In genomic region chr5:59390074-59390659, GRCh38 we compare ENCODE assay signal across 8 cellular contexts.
A peak's percentile ranks its signal among the peaks of the same experiment; 100 is the strongest.
DNase-seq lines count a peak whose midpoint lies in the region; ATAC-seq and FAIRE-seq lines count a peak whose summit lies in the region.

No MANE protein-coding gene starts in this region.

- H3K4me3 Mint-ChIP-seq in CD4-positive, CD25-positive, alpha-beta regulatory T cell = no peak overlapping the region
- H3K4me3 Mint-ChIP-seq in immature natural killer cell (no peak overlapping the region), T-helper 17 cell (no peak overlapping the region)

- H3K4me1 Mint-ChIP-seq in CD4-positive, CD25-positive, alpha-beta regulatory T cell = no peaks in the 10 kb centered on the region
- H3K4me1 Mint-ChIP-seq in immature natural killer cell (no peaks in the 10 kb centered on the region), T-helper 17 cell (peaks cover 4% of the 10 kb centered on the region)

- no peaks in the 10 kb centered on the region for H3K9me3 Mint-ChIP-seq in CD4-positive, CD25-positive, alpha-beta regulatory T cell
- H3K9me3 Mint-ChIP-seq in immature natural killer cell = no peaks in the 10 kb centered on the region

- H3K27ac Mint-ChIP-seq in CD4-positive, CD25-positive, alpha-beta regulatory T cell = no peak overlapping the region
- no peak overlapping the region for H3K27ac Mint-ChIP-seq in immature natural killer cell
- H3K27ac Mint-ChIP-seq in T-helper 17 cell = no peak overlapping the region

- DNase-seq in CD4-positive, CD25-positive, alpha-beta regulatory T cell = peak in 2 of 3 donors; percentile 6 to 24
- no peak for DNase-seq in GM19239 (ENCODE audit: insufficient read length, low spot score)
- peak; percentile 3 for DNase-seq in T-helper 9 cell
- DNase-seq in immature natural killer cell = peak in 2 of 3 donors; percentile 9 to 11
- no peak for DNase-seq in NCI-H226
- no peak for DNase-seq in T-helper 17 cell
- no peak for DNase-seq in NCI-H345 (lab: John Stamatoyannopoulos, UW)
- no peak for DNase-seq in islet precursor cell

- H3K4me1 ChIP-seq in CD4-positive, CD25-positive, alpha-beta regulatory T cell (ENCODE audit: control insufficient read depth, insufficient read depth, low read length, poor library complexity, severe bottlenecking) = no peaks in the 10 kb centered on the region

- no peaks in the 10 kb centered on the region for H3K36me3 Mint-ChIP-seq in CD4-positive, CD25-positive, alpha-beta regulatory T cell
- no peaks in the 10 kb centered on the region for H3K36me3 Mint-ChIP-seq in immature natural killer cell
- peaks cover 4% of the 10 kb centered on the region for H3K36me3 Mint-ChIP-seq in T-helper 17 cell (ENCODE audit: low read depth)

- H3K4me3 ChIP-seq in CD4-positive, CD25-positive, alpha-beta regulatory T cell (ENCODE audit: low read depth, low read length) = no peak overlapping the region

- H3K27me3 ChIP-seq in CD4-positive, CD25-positive, alpha-beta regulatory T cell (ENCODE audit: control insufficient read depth, insufficient read depth, low read length) = no peaks in the 10 kb centered on the region

- H3K36me3 ChIP-seq in CD4-positive, CD25-positive, alpha-beta regulatory T cell (ENCODE audit: control insufficient read depth, insufficient read depth, low read length) = no peaks in the 10 kb centered on the region

- no peak for ATAC-seq in CD4-positive, CD25-positive, alpha-beta regulatory T cell (ENCODE audit: low read depth in 2 of 2)
- ATAC-seq in T-helper 17 cell = no peak

- H3K27me3 Mint-ChIP-seq in CD4-positive, CD25-positive, alpha-beta regulatory T cell = peaks cover 4% of the 10 kb centered on the region
- H3K27me3 Mint-ChIP-seq in immature natural killer cell (ENCODE audit: low read depth in 3 of 3) (peaks cover 2 to 5% (median 2%) of the 10 kb centered on the region in 3 donors), T-helper 17 cell (peaks cover 37% of the 10 kb centered on the region)

- H3K9me3 ChIP-seq in CD4-positive, CD25-positive, alpha-beta regulatory T cell (ENCODE audit: control insufficient read depth in 2 of 2, low read length in 2 of 2) = no peaks in the 10 kb centered on the region
- H3K9me3 ChIP-seq in T-helper 17 cell (ENCODE audit: control insufficient read depth, low read length, poor library complexity, severe bottlenecking) = no peaks in the 10 kb centered on the region

- no peak overlapping the region for H3K27ac ChIP-seq in CD4-positive, CD25-positive, alpha-beta regulatory T cell (ENCODE audit: insufficient read depth, low read length, poor library complexity, severe bottlenecking)

- FAIRE-seq in GM19239 (lab: Jason Lieb, UNC) = peak; percentile 58

Comparison
In these comparisons a context has a peak if more than half of its experiments do, and no peak if none do; other contexts are left out.
1. DNase-seq: peak in CD4-positive, CD25-positive, alpha-beta regulatory T cell (2 of 3), T-helper 9 cell (single experiment) and immature natural killer cell (2 of 3); none in GM19239 (single experiment), NCI-H226 (single experiment), T-helper 17 cell (0 of 3), NCI-H345 (single experiment) and islet precursor cell (single experiment).